ENCODE assay signal across 8 cellular contexts in the genomic region with DNA sequence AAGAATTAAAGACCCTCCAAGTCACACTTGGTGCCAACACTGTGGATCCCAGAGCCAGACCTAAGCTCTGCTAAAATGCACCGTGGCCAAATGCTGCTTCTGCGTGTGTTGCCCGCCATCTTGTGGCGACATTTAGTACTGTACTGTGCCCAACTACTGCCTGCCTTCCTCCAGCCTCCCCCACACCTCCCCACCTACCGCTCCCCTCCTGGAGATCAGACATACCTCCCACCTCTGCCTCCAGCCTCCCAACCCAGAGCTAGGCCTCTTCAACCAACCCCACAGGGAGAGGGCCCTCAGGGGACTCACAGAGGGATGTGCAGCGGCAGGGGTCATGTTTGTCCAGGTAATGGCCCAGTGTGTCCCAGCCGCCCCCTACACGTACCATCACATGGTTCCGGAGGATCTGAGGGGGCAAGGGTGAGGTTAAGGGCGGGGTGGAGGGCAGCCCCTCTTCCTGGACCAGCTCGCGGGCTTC. TPM values are rescaled to one million over a fixed set of nuclear protein-coding genes. Genes with fewer than 3 reads are reported as not detected.
A peak's percentile ranks its signal among the peaks of the same experiment; 100 is the strongest.
DNase-seq lines count a peak whose midpoint lies in the region; ATAC-seq and TF ChIP-seq lines count a peak whose summit lies in the region.

No MANE protein-coding gene starts in this region.

- peak; percentile 90 for DNase-seq in Ammon's horn (ENCODE audit: low spot score)
- DNase-seq in H4 (ENCODE audit: low spot score), result peak; percentile 77
- peak; percentile 31 to 79 for DNase-seq in NCI-H526 (lab: John Stamatoyannopoulos, UW)
- peak; percentile 93 for DNase-seq in activated CD4-positive, alpha-beta T cell treated with anti-CD3 and anti-CD28 coated beads, Interleukin-2, amount 10 ng/mL, durations not matched to agents 24 days and 14 days
- no peak for DNase-seq in coronary artery (ENCODE audit: low spot score)
- peak; percentile 72 for DNase-seq in lower lobe of right lung
- peak; percentile 60 for DNase-seq in stimulated activated CD8-positive, alpha-beta memory T cell treated with anti-CD3 and anti-CD28 coated beads, Interleukin-12 subunit alpha, Interleukin-12 subunit beta, amount 100 ng/mL, for 1 hour (ENCODE audit: low read depth)

- ATAC-seq in lower lobe of right lung (peak; percentile 83 to 88), HG03565 (IDR thresholded peaks at IDR 0.05; ENCODE audit: unreplicated experiment) (no peak)

- H3K27me3 ChIP-seq in lower lobe of right lung (ENCODE audit: low read depth), result peaks cover 42% of the 10 kb centered on the region

- intact Hi-C loops in activated CD4-positive, alpha-beta T cell treated with anti-CD3 and anti-CD28 coated beads, Interleukin-2, amount 10 ng/mL, durations not matched to agents 24 days and 14 days (cut with micrococcal nuclease), result loop anchor here (1.0 to 10.0 kb wide), 3 partner anchors 134 to 603 kb away; a partner anchor contains a TSS
- intact Hi-C loops in lower lobe of right lung (cut with DNase I), result loop anchor here (10.0 kb wide), 1 partner anchor 133 kb away; no protein-coding TSS in a partner anchor

- peaks cover 6% of the 10 kb centered on the region for H3K4me1 ChIP-seq in lower lobe of right lung

- H3K27me3 Mint-ChIP-seq in activated CD4-positive, alpha-beta T cell treated with anti-CD3 and anti-CD28 coated beads, Interleukin-2, amount 10 ng/mL, durations not matched to agents 24 days and 14 days, result peaks cover 30% of the 10 kb centered on the region

- H3K36me3 Mint-ChIP-seq in activated CD4-positive, alpha-beta T cell treated with anti-CD3 and anti-CD28 coated beads, Interleukin-2, amount 10 ng/mL, durations not matched to agents 24 days and 14 days (ENCODE audit: low read depth), result no peaks in the 10 kb centered on the region

- H3K4me3 ChIP-seq in coronary artery (no peak overlapping the region), lower lobe of right lung (no peak overlapping the region)

- TF ChIP-seq CTCF in coronary artery (IDR thresholded peaks at IDR 0.05), result peak; percentile 84
- peak; percentile 88 for TF ChIP-seq CTCF in lower lobe of right lung (IDR thresholded peaks at IDR 0.05)

- H3K27ac Mint-ChIP-seq in activated CD4-positive, alpha-beta T cell treated with anti-CD3 and anti-CD28 coated beads, Interleukin-2, amount 10 ng/mL, durations not matched to agents 24 days and 14 days, result no peak overlapping the region

- H3K36me3 ChIP-seq in lower lobe of right lung, result no peaks in the 10 kb centered on the region

- H3K4me3 Mint-ChIP-seq in activated CD4-positive, alpha-beta T cell treated with anti-CD3 and anti-CD28 coated beads, Interleukin-2, amount 10 ng/mL, durations not matched to agents 24 days and 14 days, result no peak overlapping the region

- no peaks in the 10 kb centered on the region for H3K9me3 Mint-ChIP-seq in activated CD4-positive, alpha-beta T cell treated with anti-CD3 and anti-CD28 coated beads, Interleukin-2, amount 10 ng/mL, durations not matched to agents 24 days and 14 days

- H3K27ac ChIP-seq in coronary artery, result no peak overlapping the region
- H3K27ac ChIP-seq in lower lobe of right lung, result no peak overlapping the region

- peaks cover 18% of the 10 kb centered on the region for H3K4me1 Mint-ChIP-seq in activated CD4-positive, alpha-beta T cell treated with anti-CD3 and anti-CD28 coated beads, Interleukin-2, amount 10 ng/mL, durations not matched to agents 24 days and 14 days

- H3K9me3 ChIP-seq in lower lobe of right lung, result no peaks in the 10 kb centered on the region

RNA-seq across cellular contexts. Expression of a gene that starts 5.5 kb away (rescaled TPM):
- total RNA-seq in H4 (2014; rRNA removed; shearing (Covaris generic)), result 0.04 TPM in 2 replicates
- total RNA-seq in activated CD4-positive, alpha-beta T cell treated with anti-CD3 and anti-CD28 coated beads, Interleukin-2, amount 10 ng/mL, durations not matched to agents 24 days and 14 days, result not detected in 2 replicates
- total RNA-seq in lower lobe of right lung, result 3.1 TPM

RNA-seq across cellular contexts. Expression of a gene that starts 13.1 kb away (rescaled TPM):
- not detected in 2 replicates for total RNA-seq in H4 (2014; rRNA removed; shearing (Covaris generic))
- total RNA-seq in activated CD4-positive, alpha-beta T cell treated with anti-CD3 and anti-CD28 coated beads, Interleukin-2, amount 10 ng/mL, durations not matched to agents 24 days and 14 days, result not detected in 2 replicates
- total RNA-seq in lower lobe of right lung, result not detected

RNA-seq across cellular contexts. Expression of a gene that starts 16.1 kb away (rescaled TPM):
- total RNA-seq in H4 (2014; rRNA removed; shearing (Covaris generic)), result 6.2 and 6.4 TPM in 2 replicates
- total RNA-seq in activated CD4-positive, alpha-beta T cell treated with anti-CD3 and anti-CD28 coated beads, Interleukin-2, amount 10 ng/mL, durations not matched to agents 24 days and 14 days, result 0.71 and 0.72 TPM in 2 replicates
- total RNA-seq in lower lobe of right lung, result 1.9 TPM

RNA-seq across cellular contexts. Expression of a gene that starts 47.9 kb away (rescaled TPM):
- total RNA-seq in H4 (2014; rRNA removed; shearing (Covaris generic)), result 0.68 TPM in 1 of 2 replicates, not detected in the other
- not detected in 2 replicates for total RNA-seq in activated CD4-positive, alpha-beta T cell treated with anti-CD3 and anti-CD28 coated beads, Interleukin-2, amount 10 ng/mL, durations not matched to agents 24 days and 14 days
- total RNA-seq in lower lobe of right lung, result 40.9 TPM
